In the genomic region with DNA sequence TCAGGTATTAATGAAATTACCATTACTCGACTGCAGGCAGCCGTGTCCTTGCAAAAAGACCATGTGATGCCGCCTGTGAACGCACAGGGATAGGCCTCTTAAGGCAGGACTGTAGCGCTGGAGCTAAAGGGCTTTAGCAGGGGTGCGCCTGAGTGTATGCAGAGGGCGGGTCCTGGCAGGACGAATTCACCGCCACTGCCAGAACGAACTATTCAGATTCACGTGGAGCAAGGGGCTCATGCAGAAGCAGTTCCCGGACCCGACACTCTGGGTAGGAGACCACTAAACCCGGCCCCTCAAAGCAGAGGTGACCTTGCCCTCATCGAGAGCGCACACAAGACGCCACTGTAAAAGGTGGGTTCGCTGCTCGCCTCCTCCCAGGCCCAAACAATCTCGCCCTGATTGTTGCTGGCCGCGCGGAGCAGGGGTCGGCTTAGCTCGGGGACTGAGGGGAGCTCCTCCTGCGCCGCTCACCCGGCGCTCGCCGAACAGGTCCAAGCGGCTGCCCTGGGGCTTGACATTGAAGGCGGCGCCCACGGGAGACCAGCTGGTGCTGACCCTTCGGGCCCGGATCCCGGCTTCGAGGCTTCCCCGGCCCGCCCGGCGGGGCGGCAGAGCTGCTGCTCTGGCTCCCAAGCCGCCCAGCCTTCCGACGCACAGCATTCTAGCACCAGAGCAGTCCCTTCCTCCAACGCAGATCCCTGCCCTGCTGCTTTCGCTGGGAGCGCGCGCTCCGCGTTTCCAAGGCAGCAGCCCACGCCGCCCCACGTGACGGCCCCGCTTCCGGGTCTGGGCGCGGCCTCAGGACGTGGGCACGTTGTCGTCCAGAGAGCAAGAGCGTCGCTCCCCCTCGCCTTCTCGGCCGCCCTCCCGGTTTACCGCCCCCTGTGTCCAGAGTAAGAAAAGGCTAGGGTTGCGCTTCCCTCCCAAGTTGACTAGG, we compare ENCODE assay signal across 8 cellular contexts. TPM values are rescaled to one million over a fixed set of nuclear protein-coding genes. Genes with fewer than 3 reads are reported as not detected.
DNase-seq lines count a peak whose midpoint lies in the region; ATAC-seq and TF ChIP-seq lines count a peak whose summit lies in the region.

A gene (minus strand): TSS at position 743 of the 940 bp plus-strand sequence. CDS start 80 bp downstream, at position 663.

- BruUV-seq in OCI-LY7 (replicated peaks; lab: Mats Ljungman, UMichigan) = no TSS peak

- H3K9me3 ChIP-seq in HUES6 (ENCODE audit: control insufficient read depth, insufficient read depth, low read depth, low read length) (no peaks in the 10 kb centered on the region), OCI-LY7 (ENCODE audit: low read length) (no peaks in the 10 kb centered on the region), mononuclear cell (ENCODE audit: low read depth, low read length) (no peaks in the 10 kb centered on the region)

- peaks cover 11% of the 10 kb centered on the region for H3K79me2 ChIP-seq in OCI-LY7 (ENCODE audit: insufficient read depth, low read depth, low read length)

- POLR2A ChIA-PET in OCI-LY7 (lab: Charles Lee) = interaction anchor here (0.5 to 1.1 kb wide), 3 partner anchors 12 to 93 kb away, joined by 3 read pairs; no protein-coding TSS in a partner anchor

- H3K4me3 ChIP-seq in HUES6 (ENCODE audit: low read depth, low read length) (peak within 1 kb of the TSS; percentile 94), OCI-LY7 (ENCODE audit: low read depth, low read length, poor library complexity, severe bottlenecking) (peak within 1 kb of the TSS; percentile 92), mononuclear cell (ENCODE audit: low read length) (peak within 1 kb of the TSS; percentile 91)

- intact Hi-C loops in OCI-LY7 (cut with micrococcal nuclease; ENCODE audit: unreplicated experiment) = loop anchor here (2.0 to 10.0 kb wide), 3 partner anchors 78 to 514 kb away; no protein-coding TSS in a partner anchor

- peaks cover 12% of the 10 kb centered on the region for H3K4me1 ChIP-seq in HUES6 (ENCODE audit: control insufficient read depth, insufficient read depth, low read length)
- peaks cover 14% of the 10 kb centered on the region for H3K4me1 ChIP-seq in OCI-LY7 (ENCODE audit: insufficient read depth, low read length, poor library complexity, severe bottlenecking)
- peaks cover 18% of the 10 kb centered on the region for H3K4me1 ChIP-seq in mononuclear cell (ENCODE audit: insufficient read depth, low read length)

- H4K20me1 ChIP-seq in OCI-LY7 (ENCODE audit: insufficient read depth, low read length) = no peaks in the 10 kb centered on the region

- H3K36me3 ChIP-seq in HUES6 (ENCODE audit: control insufficient read depth, insufficient read depth, low read length) (peaks cover 8% of the 10 kb centered on the region), OCI-LY7 (ENCODE audit: insufficient read depth, low read length) (peaks cover 8% of the 10 kb centered on the region)

- peak within 1 kb of the TSS; percentile 77 for H3K4me2 ChIP-seq in OCI-LY7 (ENCODE audit: low read length)

- H3K27me3 ChIP-seq in HUES6 (ENCODE audit: control insufficient read depth, insufficient read depth, low read length) (no peaks in the 10 kb centered on the region), mononuclear cell (ENCODE audit: insufficient read depth, low read length) (no peaks in the 10 kb centered on the region)

- CTCF ChIA-PET in OCI-LY7 (lab: Charles Lee; ENCODE audit: unreplicated experiment) = no interaction called here

- H3K9me2 ChIP-seq in OCI-LY7 (ENCODE audit: insufficient read depth, low read length) = no peaks in the 10 kb centered on the region

- H3K27ac ChIP-seq in HUES6 (ENCODE audit: low read depth, low read length) (no peak within 1 kb of the TSS; the same call in 1 of the 2 replicates), OCI-LY7 (ENCODE audit: low read depth, low read length, poor library complexity, severe bottlenecking) (peak within 1 kb of the TSS; percentile 38)

- H3K9ac ChIP-seq in HUES6 (ENCODE audit: low read length) = peak within 1 kb of the TSS; percentile 77

- peak; percentile 95 for ATAC-seq in GM21423 (IDR thresholded peaks at IDR 0.05; ENCODE audit: unreplicated experiment)

- H2AFZ ChIP-seq in OCI-LY7 (ENCODE audit: low read length) = peak within 1 kb of the TSS; percentile 97

- DNase-seq in DMS 273 treated with DMSO at 0.1 percent for 48 hours (lab: John Stamatoyannopoulos, UW) (peak; percentile 61), OCI-LY7 (ENCODE audit: low spot score) (peak; percentile 95), activated T-cell treated with anti-CD3 and anti-CD28 coated beads for 24 hours (ENCODE audit: low read depth) (peak; percentile 91), epidermal melanocyte (ENCODE audit: insufficient read length, low spot score) (peak; percentile 85)
- peak; percentile 69 to 80 for DNase-seq in stimulated activated CD8-positive, alpha-beta memory T cell treated with anti-CD3 and anti-CD28 coated beads, Interleukin-4, amount 100 ng/mL, for 1 hour (ENCODE audit: low read depth in 2 of 2, low spot score in 1 of 2)

- peak; percentile 80 for TF ChIP-seq CTCF in OCI-LY7 (conservative IDR thresholded peaks at IDR 0.05; ENCODE audit: low read length)

RNA-seq across cellular contexts. Expression of the gene that starts here (rescaled TPM):
- total RNA-seq in OCI-LY7 (2014; rRNA removed; shearing (Covaris generic)) = 13.5 and 15.5 TPM in 2 replicates
- total RNA-seq in OCI-LY7 (2022) = 12.9 and 15.7 TPM in 2 replicates
- 3.5 TPM for total RNA-seq in mononuclear cell
